ENCODE assay signal across 28 cellular contexts in genomic region chr6:52591832-52592231, GRCh38.
"Had no signal": no experiment of that assay in that cellular context is flagged by ENCODE, and none has a peak within 500 bp of the region (broad histone marks: within the 10 kb centered on the region; RNA-seq: fewer than 3 reads in every experiment).

No MANE protein-coding gene starts in this region.

- H3K9me3 ChIP-seq: ascending aorta, tibial nerve had no signal

- H3K36me3 ChIP-seq: ascending aorta, brain microvascular endothelial cell, tibial nerve, WERI-Rb-1 had no signal

- H3K36me3 Mint-ChIP-seq: activated CD8-positive, alpha-beta memory T cell treated with anti-CD3 and anti-CD28 coated beads, Interleukin-2, amount 10 ng/mL, durations not matched to agents 7 days and 5 days; activated naive CD4-positive, alpha-beta T cell treated with anti-CD3 and anti-CD28 coated beads, Interleukin-2, amount 50 U/mL, for 24 hours; stimulated activated effector memory CD8-positive, alpha-beta T cell treated with anti-CD3 and anti-CD28 coated beads, Interleukin-12 subunit alpha, Interleukin-12 subunit beta, amount 100 ng/mL, for 72 hours had no signal

- DNase-seq: activated CD4-positive, alpha-beta T cell treated with anti-CD3 and anti-CD28 coated beads, Interleukin-2, amount 10 ng/mL, durations not matched to agents 7 days and 5 days; activated CD4-positive, CD25-positive, alpha-beta regulatory T cell treated with anti-CD3 and anti-CD28 coated beads, Interleukin-2, amount 50 U/mL, for 72 hours; activated CD8-positive, alpha-beta T cell treated with anti-CD3 and anti-CD28 coated beads for 36 hours; activated gamma-delta T cell; activated T-cell treated with anti-CD3 and anti-CD28 coated beads for 4 hours; brain microvascular endothelial cell; caudate nucleus; dermis blood vessel endothelial cell; effector CD8-positive, alpha-beta T cell; foreskin keratinocyte; immature natural killer cell; naive B cell; occipital lobe; posterior cingulate gyrus; small intestine; stimulated activated CD4-positive, alpha-beta T cell treated with anti-CD3 and anti-CD28 coated beads, Interleukin-2, amount 100 ng/mL, for 24 hours; stimulated activated naive CD8-positive, alpha-beta T cell treated with anti-CD3 and anti-CD28 coated beads, Interleukin-15, amount 100 ng/mL, for 72 hours had no signal

- H3K4me3 Mint-ChIP-seq: activated CD4-positive, alpha-beta T cell treated with anti-CD3 and anti-CD28 coated beads, Interleukin-2, amount 10 ng/mL, durations not matched to agents 7 days and 5 days; activated CD8-positive, alpha-beta memory T cell treated with anti-CD3 and anti-CD28 coated beads, Interleukin-2, amount 10 ng/mL, durations not matched to agents 7 days and 5 days; activated CD8-positive, alpha-beta T cell treated with anti-CD3 and anti-CD28 coated beads for 36 hours; activated naive CD4-positive, alpha-beta T cell treated with anti-CD3 and anti-CD28 coated beads, Interleukin-2, amount 50 U/mL, for 24 hours; activated T-helper 1 cell treated with anti-CD3 and anti-CD28 coated beads, Interleukin-12 subunit alpha, Interleukin-12 subunit beta, Interleukin-2, Interleukin-4 antibody, amounts not matched to agents 30 ng/mL and 10 ng/mL and 1 ng/mL, durations not matched to agents 14 hours and 24 hours and 36 hours; immature natural killer cell; naive B cell; neural crest cell; stimulated activated effector memory CD8-positive, alpha-beta T cell treated with anti-CD3 and anti-CD28 coated beads, Interleukin-12 subunit alpha, Interleukin-12 subunit beta, amount 100 ng/mL, for 72 hours; stimulated activated naive CD8-positive, alpha-beta T cell treated with anti-CD3 and anti-CD28 coated beads, Interleukin-15, amount 100 ng/mL, for 72 hours had no signal

- H3K27ac Mint-ChIP-seq: activated CD4-positive, alpha-beta T cell treated with anti-CD3 and anti-CD28 coated beads, Interleukin-2, amount 10 ng/mL, durations not matched to agents 7 days and 5 days; activated CD8-positive, alpha-beta memory T cell treated with anti-CD3 and anti-CD28 coated beads, Interleukin-2, amount 10 ng/mL, durations not matched to agents 7 days and 5 days; activated CD8-positive, alpha-beta T cell treated with anti-CD3 and anti-CD28 coated beads for 36 hours; activated naive CD4-positive, alpha-beta T cell treated with anti-CD3 and anti-CD28 coated beads, Interleukin-2, amount 50 U/mL, for 24 hours; activated T-helper 1 cell treated with anti-CD3 and anti-CD28 coated beads, Interleukin-12 subunit alpha, Interleukin-12 subunit beta, Interleukin-2, Interleukin-4 antibody, amounts not matched to agents 30 ng/mL and 10 ng/mL and 1 ng/mL, durations not matched to agents 14 hours and 24 hours and 36 hours; immature natural killer cell; stimulated activated naive CD8-positive, alpha-beta T cell treated with anti-CD3 and anti-CD28 coated beads, Interleukin-15, amount 100 ng/mL, for 72 hours had no signal

- H3K9me3 Mint-ChIP-seq: activated CD4-positive, alpha-beta T cell treated with anti-CD3 and anti-CD28 coated beads, Interleukin-2, amount 10 ng/mL, durations not matched to agents 7 days and 5 days; activated CD8-positive, alpha-beta T cell treated with anti-CD3 and anti-CD28 coated beads for 36 hours; activated naive CD4-positive, alpha-beta T cell treated with anti-CD3 and anti-CD28 coated beads, Interleukin-2, amount 50 U/mL, for 24 hours; activated T-helper 1 cell treated with anti-CD3 and anti-CD28 coated beads, Interleukin-12 subunit alpha, Interleukin-12 subunit beta, Interleukin-2, Interleukin-4 antibody, amounts not matched to agents 30 ng/mL and 10 ng/mL and 1 ng/mL, durations not matched to agents 14 hours and 24 hours and 36 hours; immature natural killer cell; naive B cell; neural crest cell; stimulated activated effector memory CD8-positive, alpha-beta T cell treated with anti-CD3 and anti-CD28 coated beads, Interleukin-12 subunit alpha, Interleukin-12 subunit beta, amount 100 ng/mL, for 72 hours; stimulated activated naive CD8-positive, alpha-beta T cell treated with anti-CD3 and anti-CD28 coated beads, Interleukin-15, amount 100 ng/mL, for 72 hours had no signal

- H3K27me3 Mint-ChIP-seq: activated CD8-positive, alpha-beta T cell treated with anti-CD3 and anti-CD28 coated beads for 36 hours; activated naive CD4-positive, alpha-beta T cell treated with anti-CD3 and anti-CD28 coated beads, Interleukin-2, amount 50 U/mL, for 24 hours; naive B cell; stimulated activated naive CD8-positive, alpha-beta T cell treated with anti-CD3 and anti-CD28 coated beads, Interleukin-15, amount 100 ng/mL, for 72 hours had no signal

- H3K4me3 ChIP-seq: ascending aorta, lung, tibial nerve had no signal

- ATAC-seq: activated CD8-positive, alpha-beta memory T cell treated with anti-CD3 and anti-CD28 coated beads, Interleukin-2, amount 10 ng/mL, durations not matched to agents 7 days and 5 days; activated CD8-positive, alpha-beta T cell treated with anti-CD3 and anti-CD28 coated beads for 36 hours; foreskin keratinocyte; left lobe of liver; sciatic nerve; stimulated activated effector memory CD8-positive, alpha-beta T cell treated with anti-CD3 and anti-CD28 coated beads, Interleukin-12 subunit alpha, Interleukin-12 subunit beta, amount 100 ng/mL, for 72 hours; stimulated activated naive CD8-positive, alpha-beta T cell treated with anti-CD3 and anti-CD28 coated beads, Interleukin-15, amount 100 ng/mL, for 72 hours had no signal

- H3K27ac ChIP-seq: ascending aorta, brain microvascular endothelial cell, foreskin keratinocyte, tibial nerve, WERI-Rb-1 had no signal
